18 cellular contexts compared by ENCODE assay signal in genomic region chr1:36465731-36466369, GRCh38. TPM values are rescaled to one million over a fixed set of nuclear protein-coding genes. Genes with fewer than 3 reads are reported as not detected.
DNase-seq lines count a peak whose midpoint lies in the region; ATAC-seq and TF ChIP-seq lines count a peak whose summit lies in the region.
"Had no signal": no experiment of that assay in that cellular context is flagged by ENCODE, and none has a peak within 500 bp of the region (broad histone marks: within the 10 kb centered on the region; RNA-seq: fewer than 3 reads in every experiment).

No MANE protein-coding gene starts in this region.

- no peak overlapping the region for H2BK5ac ChIP-seq in mesenchymal stem cell (ENCODE audit: low read depth, low read length, poor library complexity, severe bottlenecking)

- H3K4me1 ChIP-seq in mesenchymal stem cell (ENCODE audit: control insufficient read depth, insufficient read depth, low read depth, low read length), result peaks cover 7% of the 10 kb centered on the region
- H3K4me1 ChIP-seq in CD8-positive, alpha-beta T cell (ENCODE audit: insufficient read depth, low read length), result peaks cover 12% of the 10 kb centered on the region

- H4K8ac ChIP-seq in mesenchymal stem cell (ENCODE audit: low read length), result peak overlapping the region; percentile 61

- H3K18ac ChIP-seq in mesenchymal stem cell (ENCODE audit: low read depth in 1 of 2, low read length in 2 of 2), result peak overlapping the region in 1 of 2 experiments; percentile 29

- no peak overlapping the region for H2AK5ac ChIP-seq in mesenchymal stem cell (ENCODE audit: low read length, severe bottlenecking)

- CTCF ChIA-PET in CD8-positive, alpha-beta T cell (lab: Charles Lee), result no interaction called here

- no peak overlapping the region for H3K14ac ChIP-seq in mesenchymal stem cell (ENCODE audit: low read length in 2 of 2)

- H3K4me2 ChIP-seq in mesenchymal stem cell (ENCODE audit: low read length, poor library complexity, severe bottlenecking), result no peak overlapping the region

- ATAC-seq in GM18498 (IDR thresholded peaks at IDR 0.05; ENCODE audit: unreplicated experiment), result no peak
- no peak for ATAC-seq in CD8-positive, alpha-beta T cell
- no peak for ATAC-seq in HG03520 (IDR thresholded peaks at IDR 0.05; ENCODE audit: unreplicated experiment)

- peak overlapping the region; percentile 46 for H2AFZ ChIP-seq in mesenchymal stem cell (ENCODE audit: low read depth, low read length)

- H2BK12ac ChIP-seq in mesenchymal stem cell (ENCODE audit: low read length in 2 of 2), result peak overlapping the region in 1 of 2 experiments; percentile 53

- no peaks in the 10 kb centered on the region for H3K9me3 Mint-ChIP-seq in activated T-helper 1 cell treated with anti-CD3 and anti-CD28 coated beads, Interleukin-12 subunit alpha, Interleukin-12 subunit beta, Interleukin-2, Interleukin-4 antibody, amounts not matched to agents 30 ng/mL and 10 ng/mL and 1 ng/mL, durations not matched to agents 14 hours and 24 hours and 36 hours
- H3K9me3 Mint-ChIP-seq in CD8-positive, alpha-beta T cell, result no peaks in the 10 kb centered on the region

- H3K79me1 ChIP-seq in mesenchymal stem cell (replicated peaks; ENCODE audit: low read length, poor library complexity, severe bottlenecking), result peaks cover 18% of the 10 kb centered on the region

- H3K4ac ChIP-seq in mesenchymal stem cell (ENCODE audit: low read depth in 1 of 2, low read length in 2 of 2), result no peak overlapping the region

- intact Hi-C loops in activated T-helper 1 cell treated with anti-CD3 and anti-CD28 coated beads, Interleukin-12 subunit alpha, Interleukin-12 subunit beta, Interleukin-2, Interleukin-4 antibody, amounts not matched to agents 30 ng/mL and 10 ng/mL and 1 ng/mL, durations not matched to agents 14 hours and 24 hours and 36 hours (cut with micrococcal nuclease), result loop anchor here (10.0 kb wide), 1 partner anchor 1229 kb away; the partner anchor contains the start of gene CDCA8
- intact Hi-C loops in CD8-positive, alpha-beta T cell (cut with DNase I, micrococcal nuclease), result loop anchor here in 1 of 2 experiments (2.0 kb wide), 2 partner anchors 67 to 377 kb away; partner anchors contain the start of gene ADPRS

- peaks cover 51% of the 10 kb centered on the region for H3K4me1 Mint-ChIP-seq in activated T-helper 1 cell treated with anti-CD3 and anti-CD28 coated beads, Interleukin-12 subunit alpha, Interleukin-12 subunit beta, Interleukin-2, Interleukin-4 antibody, amounts not matched to agents 30 ng/mL and 10 ng/mL and 1 ng/mL, durations not matched to agents 14 hours and 24 hours and 36 hours (ENCODE audit: low read depth)
- peaks cover 28% of the 10 kb centered on the region for H3K4me1 Mint-ChIP-seq in CD8-positive, alpha-beta T cell (ENCODE audit: low read depth)

- no peaks in the 10 kb centered on the region for H3K9me3 ChIP-seq in mesenchymal stem cell (ENCODE audit: control insufficient read depth, low read length)
- H3K9me3 ChIP-seq in CD8-positive, alpha-beta T cell (ENCODE audit: low read length), result no peaks in the 10 kb centered on the region
- H3K9me3 ChIP-seq: tibial nerve had no signal

- H3K9ac ChIP-seq in mesenchymal stem cell (ENCODE audit: low read length), result peak overlapping the region; percentile 47

- H3K4me3 ChIP-seq in mesenchymal stem cell (ENCODE audit: insufficient read depth in 1 of 2, low read depth in 1 of 2, low read length in 2 of 2), result no peak overlapping the region
- no peak overlapping the region for H3K4me3 ChIP-seq in CD8-positive, alpha-beta T cell (ENCODE audit: low read depth, low read length)
- H3K4me3 ChIP-seq: HAP-1, lung, tibial nerve had no signal

- H2BK15ac ChIP-seq in mesenchymal stem cell (ENCODE audit: low read depth, poor library complexity, severe bottlenecking), result no peak overlapping the region

- H4K91ac ChIP-seq in mesenchymal stem cell (ENCODE audit: low read length), result no peak overlapping the region

- H3K4me3 Mint-ChIP-seq in activated T-helper 1 cell treated with anti-CD3 and anti-CD28 coated beads, Interleukin-12 subunit alpha, Interleukin-12 subunit beta, Interleukin-2, Interleukin-4 antibody, amounts not matched to agents 30 ng/mL and 10 ng/mL and 1 ng/mL, durations not matched to agents 14 hours and 24 hours and 36 hours, result no peak overlapping the region
- H3K4me3 Mint-ChIP-seq in CD8-positive, alpha-beta T cell, result no peak overlapping the region

- no peak overlapping the region for H3K27ac ChIP-seq in mesenchymal stem cell (ENCODE audit: low read length, poor library complexity, severe bottlenecking)
- H3K27ac ChIP-seq in CD8-positive, alpha-beta T cell (ENCODE audit: low read depth, low read length), result no peak overlapping the region
- H3K27ac ChIP-seq: C4-2B had no signal

- no peak for TF ChIP-seq CTCF in CD8-positive, alpha-beta T cell (IDR thresholded peaks at IDR 0.05)

- H3K36me3 Mint-ChIP-seq in activated T-helper 1 cell treated with anti-CD3 and anti-CD28 coated beads, Interleukin-12 subunit alpha, Interleukin-12 subunit beta, Interleukin-2, Interleukin-4 antibody, amounts not matched to agents 30 ng/mL and 10 ng/mL and 1 ng/mL, durations not matched to agents 14 hours and 24 hours and 36 hours (ENCODE audit: low read depth), result peaks cover 18% of the 10 kb centered on the region
- peaks cover 21% of the 10 kb centered on the region for H3K36me3 Mint-ChIP-seq in CD8-positive, alpha-beta T cell

- POLR2A ChIA-PET in CD8-positive, alpha-beta T cell (lab: Charles Lee), result no interaction called here

- no peak overlapping the region for H2BK120ac ChIP-seq in mesenchymal stem cell (ENCODE audit: low read depth, low read length)

- peak overlapping the region; percentile 97 for H3K27ac Mint-ChIP-seq in activated T-helper 1 cell treated with anti-CD3 and anti-CD28 coated beads, Interleukin-12 subunit alpha, Interleukin-12 subunit beta, Interleukin-2, Interleukin-4 antibody, amounts not matched to agents 30 ng/mL and 10 ng/mL and 1 ng/mL, durations not matched to agents 14 hours and 24 hours and 36 hours
- no peak overlapping the region for H3K27ac Mint-ChIP-seq in CD8-positive, alpha-beta T cell

- DNase-seq in AG08395 (ENCODE audit: low spot score), result peak; percentile 56
- peak; percentile 59 for DNase-seq in EL
- no peak for DNase-seq in activated T-helper 1 cell treated with anti-CD3 and anti-CD28 coated beads, Interleukin-12 subunit alpha, Interleukin-12 subunit beta, Interleukin-2, Interleukin-4 antibody, amounts not matched to agents 30 ng/mL and 10 ng/mL and 1 ng/mL, durations not matched to agents 14 hours and 24 hours and 36 hours (ENCODE audit: low spot score)
- DNase-seq in mesenchymal stem cell, result no peak
- no peak for DNase-seq in activated gamma-delta T cell (lab: John Stamatoyannopoulos, UW)
- no peak for DNase-seq in CD8-positive, alpha-beta T cell
- DNase-seq: activated CD4-positive, CD25-positive, alpha-beta regulatory T cell; activated naive CD4-positive, alpha-beta T cell; MM.1S; NCI-H69; SIG-M5 had no signal

- H3K23ac ChIP-seq in mesenchymal stem cell (ENCODE audit: low read length in 2 of 2), result no peak overlapping the region

- WGBS in mesenchymal stem cell, result 43% methylated on average over 4 of the region's 4 CpGs

- no peaks in the 10 kb centered on the region for H3K27me3 ChIP-seq in mesenchymal stem cell (ENCODE audit: control insufficient read depth in 1 of 2, insufficient read depth in 1 of 2, low read length in 2 of 2)
- H3K27me3 ChIP-seq in CD8-positive, alpha-beta T cell (ENCODE audit: insufficient read depth, low read length), result no peaks in the 10 kb centered on the region
- H3K27me3 ChIP-seq: tibial nerve had no signal

- H3K27me3 Mint-ChIP-seq in activated T-helper 1 cell treated with anti-CD3 and anti-CD28 coated beads, Interleukin-12 subunit alpha, Interleukin-12 subunit beta, Interleukin-2, Interleukin-4 antibody, amounts not matched to agents 30 ng/mL and 10 ng/mL and 1 ng/mL, durations not matched to agents 14 hours and 24 hours and 36 hours (ENCODE audit: insufficient read depth), result no peaks in the 10 kb centered on the region
- no peaks in the 10 kb centered on the region for H3K27me3 Mint-ChIP-seq in CD8-positive, alpha-beta T cell (ENCODE audit: low read depth)

- H3K36me3 ChIP-seq in mesenchymal stem cell (ENCODE audit: control insufficient read depth in 1 of 2, insufficient read depth in 2 of 2, low read depth in 1 of 2, low read length in 2 of 2), result peaks cover 16 to 17% of the 10 kb centered on the region in 2 experiments
- peaks cover 2% of the 10 kb centered on the region for H3K36me3 ChIP-seq in CD8-positive, alpha-beta T cell (ENCODE audit: insufficient read depth, low read length)

RNA-seq across cellular contexts. Expression of gene MRPS15, which starts 1.7 kb away (rescaled TPM):
- 118 and 121 TPM in 2 replicates for total RNA-seq in activated T-helper 1 cell treated with anti-CD3 and anti-CD28 coated beads, Interleukin-12 subunit alpha, Interleukin-12 subunit beta, Interleukin-2, Interleukin-4 antibody, amounts not matched to agents 30 ng/mL and 10 ng/mL and 1 ng/mL, durations not matched to agents 14 hours and 24 hours and 36 hours
- polyA plus RNA-seq in mesenchymal stem cell (2013, experiment 1 of 2), result 129 TPM
- polyA plus RNA-seq in mesenchymal stem cell (2013, experiment 2 of 2), result 133 TPM
- 10 to 100 TPM; 37.9 to 45.4 TPM for total RNA-seq in CD8-positive, alpha-beta T cell

RNA-seq across cellular contexts. Expression of gene OSCP1, which starts 15.6 kb away (rescaled TPM):
- 0.39 and 0.96 TPM in 2 replicates for total RNA-seq in activated T-helper 1 cell treated with anti-CD3 and anti-CD28 coated beads, Interleukin-12 subunit alpha, Interleukin-12 subunit beta, Interleukin-2, Interleukin-4 antibody, amounts not matched to agents 30 ng/mL and 10 ng/mL and 1 ng/mL, durations not matched to agents 14 hours and 24 hours and 36 hours
- 5.3 TPM for polyA plus RNA-seq in mesenchymal stem cell (2013, experiment 1 of 2)
- polyA plus RNA-seq in mesenchymal stem cell (2013, experiment 2 of 2), result 4.7 TPM
- 1 to 10 TPM; 1.8 to 2.0 TPM for total RNA-seq in CD8-positive, alpha-beta T cell

RNA-seq across cellular contexts. Expression of gene CSF3R, which starts 16.9 kb away (rescaled TPM):
- total RNA-seq in activated T-helper 1 cell treated with anti-CD3 and anti-CD28 coated beads, Interleukin-12 subunit alpha, Interleukin-12 subunit beta, Interleukin-2, Interleukin-4 antibody, amounts not matched to agents 30 ng/mL and 10 ng/mL and 1 ng/mL, durations not matched to agents 14 hours and 24 hours and 36 hours, result 0.24 and 0.54 TPM in 2 replicates
- polyA plus RNA-seq in mesenchymal stem cell (2013, experiment 1 of 2), result 0.08 TPM
- polyA plus RNA-seq in mesenchymal stem cell (2013, experiment 2 of 2), result 0.11 TPM
- total RNA-seq in CD8-positive, alpha-beta T cell, result under 1 TPM; 0.31 to 0.41 TPM
- total RNA-seq: glomerular endothelial cell had no signal

Comparison
In these comparisons a context has a peak if more than half of its experiments do, and no peak if none do; other contexts are left out.
1. DNase-seq: peak in AG08395 (single experiment) and EL (single experiment); none in activated T-helper 1 cell treated with anti-CD3 and anti-CD28 coated beads, Interleukin-12 subunit alpha, Interleukin-12 subunit beta, Interleukin-2, Interleukin-4 antibody, amounts not matched to agents 30 ng/mL and 10 ng/mL and 1 ng/mL, durations not matched to agents 14 hours and 24 hours and 36 hours (single experiment), mesenchymal stem cell (single experiment), activated gamma-delta T cell (single experiment) and CD8-positive, alpha-beta T cell (0 of 7).